ENCODE assay signal across 28 cellular contexts in the genomic region with DNA sequence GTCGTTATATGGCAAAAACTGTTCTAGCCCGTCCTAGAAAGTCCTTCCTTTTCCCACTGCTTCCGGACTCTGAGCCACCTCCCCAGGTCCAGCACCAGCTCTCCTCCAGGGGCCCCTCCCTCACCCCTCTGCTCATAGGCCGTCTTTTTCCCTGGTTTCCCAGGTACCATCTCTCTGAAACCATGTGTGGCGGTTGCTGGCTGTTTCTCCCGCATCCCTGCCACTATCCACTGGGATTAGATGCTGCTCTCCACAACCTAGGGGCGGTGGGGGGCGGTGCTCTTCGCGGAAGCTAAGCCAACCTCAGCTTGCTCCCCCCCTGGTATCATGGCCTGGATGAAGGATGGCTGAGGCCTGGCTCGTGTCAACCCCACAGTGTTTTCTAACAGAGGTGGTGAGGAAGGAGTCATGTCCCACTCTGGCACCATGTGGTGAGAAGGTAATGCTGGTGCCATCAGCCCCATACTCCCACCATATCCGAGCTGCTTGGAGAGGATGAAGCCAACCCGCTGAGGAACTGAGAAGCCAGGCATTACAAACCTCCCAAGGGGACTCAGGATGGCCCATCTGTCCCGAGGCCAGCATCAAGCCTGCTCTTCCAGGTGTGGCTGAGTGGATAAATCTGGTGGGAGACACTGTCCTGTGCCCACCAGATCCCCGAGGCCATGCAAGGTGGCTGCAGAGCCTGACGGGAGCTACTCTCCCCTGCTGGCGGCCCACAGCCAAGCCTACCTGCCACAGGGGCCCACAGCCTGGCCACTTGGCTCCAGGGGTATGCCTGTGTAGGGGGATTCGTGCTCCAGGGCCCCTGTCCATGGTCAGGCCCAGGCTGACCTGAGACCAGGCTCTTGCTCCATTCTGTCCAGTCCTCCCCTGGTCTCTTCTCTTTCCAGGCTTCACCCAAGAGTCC. TPM values are rescaled to one million over a fixed set of nuclear protein-coding genes. Genes with fewer than 3 reads are reported as not detected.
DNase-seq lines count a peak whose midpoint lies in the region; ATAC-seq and TF ChIP-seq lines count a peak whose summit lies in the region.
"Had no signal": no experiment of that assay in that cellular context is flagged by ENCODE, and none has a peak within 500 bp of the region (broad histone marks: within the 10 kb centered on the region; RNA-seq: fewer than 3 reads in every experiment).

No MANE protein-coding gene starts in this region.

- TF ChIP-seq POLR2A in stomach (IDR thresholded peaks at IDR 0.05) = no peak

- H3K4me3 ChIP-seq in colonic mucosa (no peak overlapping the region), stomach (no peak overlapping the region)
- H3K4me3 ChIP-seq: cardiac muscle cell, tibial nerve had no signal

- H3K56ac ChIP-seq in H9 (ENCODE audit: insufficient read length, low read depth, low read length) = no peak overlapping the region

- H2BK12ac ChIP-seq in H9 (ENCODE audit: insufficient read length, low read depth, low read length) = no peak overlapping the region

- H3K9me3 Mint-ChIP-seq in H9 = no peaks in the 10 kb centered on the region
- H3K9me3 Mint-ChIP-seq in natural killer cell treated with Interleukin-12 subunit alpha and Interleukin-12 subunit beta and Interleukin-15 and Interleukin-18, amount 100 ng/mL, for 72 hours = no peaks in the 10 kb centered on the region
- H3K9me3 Mint-ChIP-seq: activated naive CD8-positive, alpha-beta T cell treated with anti-CD3 and anti-CD28 coated beads for 36 hours; dendritic cell treated with granulocyte-macrophage colony-stimulating factor and Interleukin-4, amounts not matched to agents 40 ng/mL and 50 ng/mL, for 4 days; naive thymus-derived CD8-positive, alpha-beta T cell; WTC11 had no signal

- H3K4ac ChIP-seq in H9 (ENCODE audit: low read depth, low read length) = no peak overlapping the region

- H3K23ac ChIP-seq in H9 (ENCODE audit: insufficient read length, low read depth, low read length) = no peak overlapping the region

- no peak overlapping the region for H4K91ac ChIP-seq in H9 (ENCODE audit: insufficient read length, low read depth, low read length)

- no peak overlapping the region for H4K5ac ChIP-seq in H9 (ENCODE audit: insufficient read length, low read depth, low read length)

- H3K4me1 Mint-ChIP-seq in H9 = no peaks in the 10 kb centered on the region
- no peaks in the 10 kb centered on the region for H3K4me1 Mint-ChIP-seq in natural killer cell treated with Interleukin-12 subunit alpha and Interleukin-12 subunit beta and Interleukin-15 and Interleukin-18, amount 100 ng/mL, for 72 hours (ENCODE audit: low read depth in 2 of 2)
- H3K4me1 Mint-ChIP-seq: activated naive CD8-positive, alpha-beta T cell treated with anti-CD3 and anti-CD28 coated beads for 36 hours; naive thymus-derived CD8-positive, alpha-beta T cell; WTC11 had no signal

- no peak overlapping the region; a peak in 1 of 5 replicates for H3K4me3 Mint-ChIP-seq in H9
- no peak overlapping the region for H3K4me3 Mint-ChIP-seq in natural killer cell treated with Interleukin-12 subunit alpha and Interleukin-12 subunit beta and Interleukin-15 and Interleukin-18, amount 100 ng/mL, for 72 hours
- H3K4me3 Mint-ChIP-seq: activated naive CD8-positive, alpha-beta T cell treated with anti-CD3 and anti-CD28 coated beads for 36 hours; dendritic cell treated with granulocyte-macrophage colony-stimulating factor and Interleukin-4, amounts not matched to agents 40 ng/mL and 50 ng/mL, for 4 days; naive thymus-derived CD8-positive, alpha-beta T cell; WTC11 had no signal

- H3K27ac ChIP-seq in H9 (ENCODE audit: insufficient read length, low read depth, low read length) (no peak overlapping the region), colonic mucosa (no peak overlapping the region), stomach (no peak overlapping the region)
- H3K27ac ChIP-seq: cardiac muscle cell, HL-60, tibial nerve had no signal

- no peak for ATAC-seq in natural killer cell treated with Interleukin-12 subunit alpha and Interleukin-12 subunit beta and Interleukin-15 and Interleukin-18, amount 100 ng/mL, for 72 hours
- ATAC-seq in GM18858 (IDR thresholded peaks at IDR 0.05; ENCODE audit: unreplicated experiment) = no peak
- ATAC-seq: left ventricle myocardium superior; naive thymus-derived CD8-positive, alpha-beta T cell; Panc1; WTC11 had no signal

- H3K27me3 Mint-ChIP-seq in H9 (ENCODE audit: low read depth) = no peaks in the 10 kb centered on the region; the same call in none of the 2 replicates
- no peaks in the 10 kb centered on the region for H3K27me3 Mint-ChIP-seq in natural killer cell treated with Interleukin-12 subunit alpha and Interleukin-12 subunit beta and Interleukin-15 and Interleukin-18, amount 100 ng/mL, for 72 hours
- H3K27me3 Mint-ChIP-seq: activated naive CD8-positive, alpha-beta T cell treated with anti-CD3 and anti-CD28 coated beads for 36 hours; dendritic cell treated with granulocyte-macrophage colony-stimulating factor and Interleukin-4, amounts not matched to agents 40 ng/mL and 50 ng/mL, for 4 days had no signal

- no peak overlapping the region for H2BK5ac ChIP-seq in H9 (ENCODE audit: insufficient read length, low read length)

- H3K36me3 ChIP-seq in colonic mucosa (no peaks in the 10 kb centered on the region), stomach (peaks cover 0 to 26% (median 0%) of the 10 kb centered on the region in 4 donors)
- H3K36me3 ChIP-seq: cardiac muscle cell, tibial nerve had no signal

- intact Hi-C loops in colonic mucosa (cut with DNase I) = no loop called here
- intact Hi-C loops in stomach (cut with DNase I; ENCODE audit: low total_unique reads) = no loop called here

- no CpG with 5 or more reads among the region's 18 CpGs for WGBS in H9 (ENCODE audit: extremely low coverage, insufficient read length, low lambda C conversion rate)
- 86 to 94% (median 87%) methylated on average over 16 to 18 of the region's 18 CpGs for WGBS in stomach, 5 donors

- no peaks in the 10 kb centered on the region for H3K79me2 ChIP-seq in H9 (ENCODE audit: insufficient read depth, low read length)

- H3K79me1 ChIP-seq in H9 (ENCODE audit: insufficient read depth, low read depth, low read length, poor library complexity, severe bottlenecking) = no peaks in the 10 kb centered on the region

- DNase-seq in H9 (peak; percentile 23), colonic mucosa (peak; percentile 15), stomach (peak; percentile 16), HuH-7 (ENCODE audit: low spot score) (no peak), NCI-H187 (lab: John Stamatoyannopoulos, UW) (no peak)
- peak; percentile 54 for DNase-seq in natural killer cell treated with Interleukin-12 subunit alpha and Interleukin-12 subunit beta and Interleukin-15 and Interleukin-18, amount 100 ng/mL, for 72 hours (ENCODE audit: low spot score)
- DNase-seq: activated naive CD8-positive, alpha-beta T cell treated with anti-CD3 and anti-CD28 coated beads for 36 hours; DMS153; GOT3; hypothalamus; Karpas-422; left ventricle myocardium superior; midbrain; NCI-H1694 treated with DMSO at 0.1 percent for 48 hours; NCI-H2171; NCI-H526; SIG-M5; stimulated activated naive CD4-positive, alpha-beta T cell; SW 1271; T1000 had no signal

- H3K9ac ChIP-seq in H9 (ENCODE audit: extremely low read depth, insufficient read length, low read length) (no peak overlapping the region), colonic mucosa (ENCODE audit: low read depth in 2 of 2, low read length in 2 of 2) (no peak overlapping the region)

- H3K18ac ChIP-seq in H9 (ENCODE audit: insufficient read length, low read depth, low read length) = no peak overlapping the region

- H3K9me3 ChIP-seq in H9 (ENCODE audit: control insufficient read depth, low read depth, low read length) (no peaks in the 10 kb centered on the region), colonic mucosa (no peaks in the 10 kb centered on the region), stomach (no peaks in the 10 kb centered on the region)
- H3K9me3 ChIP-seq: tibial nerve had no signal

- TF ChIP-seq EP300 in stomach (IDR thresholded peaks at IDR 0.05) = no peak

- H2AK5ac ChIP-seq in H9 (ENCODE audit: insufficient read length, low read length) = no peak overlapping the region

- no peaks in the 10 kb centered on the region for H3K4me1 ChIP-seq in H9 (ENCODE audit: insufficient read depth, low read length)
- no peaks in the 10 kb centered on the region for H3K4me1 ChIP-seq in colonic mucosa
- no peaks in the 10 kb centered on the region for H3K4me1 ChIP-seq in stomach
- H3K4me1 ChIP-seq: tibial nerve had no signal

- H2BK15ac ChIP-seq in H9 (ENCODE audit: low read depth, low read length) = no peak overlapping the region

- H3K23me2 ChIP-seq in H9 (ENCODE audit: insufficient read length, low read depth, low read length, poor library complexity, severe bottlenecking) = no peaks in the 10 kb centered on the region

- H2BK120ac ChIP-seq in H9 (ENCODE audit: low read depth, low read length, poor library complexity, severe bottlenecking) = no peak overlapping the region

- no peaks in the 10 kb centered on the region for H3K36me3 Mint-ChIP-seq in H9 (ENCODE audit: insufficient read depth in 1 of 3, low read depth in 3 of 3)
- H3K36me3 Mint-ChIP-seq in natural killer cell treated with Interleukin-12 subunit alpha and Interleukin-12 subunit beta and Interleukin-15 and Interleukin-18, amount 100 ng/mL, for 72 hours = no peaks in the 10 kb centered on the region
- H3K36me3 Mint-ChIP-seq: activated naive CD8-positive, alpha-beta T cell treated with anti-CD3 and anti-CD28 coated beads for 36 hours; naive thymus-derived CD8-positive, alpha-beta T cell; WTC11 had no signal

- H3K14ac ChIP-seq in H9 (ENCODE audit: insufficient read depth, low read length) = no peak overlapping the region; the same call in 1 of the 2 replicates

- no peak overlapping the region for H3K27ac Mint-ChIP-seq in H9
- no peak overlapping the region for H3K27ac Mint-ChIP-seq in natural killer cell treated with Interleukin-12 subunit alpha and Interleukin-12 subunit beta and Interleukin-15 and Interleukin-18, amount 100 ng/mL, for 72 hours
- H3K27ac Mint-ChIP-seq: activated naive CD8-positive, alpha-beta T cell treated with anti-CD3 and anti-CD28 coated beads for 36 hours; dendritic cell treated with granulocyte-macrophage colony-stimulating factor and Interleukin-4, amounts not matched to agents 40 ng/mL and 50 ng/mL, for 4 days; WTC11 had no signal

- H3K4me2 ChIP-seq in H9 (ENCODE audit: insufficient read depth, insufficient read length, low read length) = no peak overlapping the region

- TF ChIP-seq CTCF in H9 (conservative IDR thresholded peaks at IDR 0.05) = no peak
- TF ChIP-seq CTCF in colonic mucosa (IDR thresholded peaks at IDR 0.05) = no peak
- no peak for TF ChIP-seq CTCF in stomach (IDR thresholded peaks at IDR 0.05)

- H4K20me1 ChIP-seq in H9 (ENCODE audit: control insufficient read depth, insufficient read depth, insufficient read length) = no peaks in the 10 kb centered on the region

- no peak overlapping the region for H2AFZ ChIP-seq in H9 (ENCODE audit: low read length)

- H4K8ac ChIP-seq in H9 (replicated peaks; ENCODE audit: insufficient read length, low read depth, low read length) = no peak overlapping the region

- no peak overlapping the region for H3T11ph ChIP-seq in H9 (ENCODE audit: low read length)

- no peak overlapping the region for H2BK20ac ChIP-seq in H9 (ENCODE audit: low read depth, low read length, poor library complexity, severe bottlenecking)

- H3K27me3 ChIP-seq in H9 (ENCODE audit: insufficient read depth, low read length) (no peaks in the 10 kb centered on the region), colonic mucosa (no peaks in the 10 kb centered on the region), stomach (no peaks in the 10 kb centered on the region)
- H3K27me3 ChIP-seq: cardiac muscle cell, tibial nerve had no signal

RNA-seq across cellular contexts. Expression of gene SLC41A3, which starts 27.9 kb away (rescaled TPM):
- 35.5 and 37.3 TPM in 2 replicates for total RNA-seq in H9 (2021)
- 10 to 100 TPM; 27.6 to 33.1 TPM for total RNA-seq in colonic mucosa
- 10 to 100 TPM; 30.4 to 36.4 TPM for total RNA-seq in natural killer cell treated with Interleukin-12 subunit alpha and Interleukin-12 subunit beta and Interleukin-15 and Interleukin-18, amount 100 ng/mL, for 72 hours
- 10 to 100 TPM; 27.7 to 81.7 (median 43.6) TPM for total RNA-seq in stomach
- 10 to 100 TPM; 15.4 to 23.5 (median 18.0) TPM for polyA plus RNA-seq in stomach

Comparison
In these comparisons a context has a peak if more than half of its experiments do, and no peak if none do; other contexts are left out.
1. DNase-seq: peak in H9 (single experiment), colonic mucosa (single experiment), natural killer cell treated with Interleukin-12 subunit alpha and Interleukin-12 subunit beta and Interleukin-15 and Interleukin-18, amount 100 ng/mL, for 72 hours (single experiment) and stomach (single experiment); none in HuH-7 (single experiment) and NCI-H187 (0 of 2).